2 cellular contexts compared by ENCODE assay signal in genomic region chr4:7530026-7530562, GRCh38.
TF ChIP-seq lines count a peak whose summit lies in the region.

No MANE protein-coding gene starts in this region.

TF ChIP-seq in H1, 55 proteins besides CTCF, POLR2A, EP300 and RAD21 (continued from another document):
- TF ChIP-seq CHD7 (IDR thresholded peaks at IDR 0.05; ENCODE audit: insufficient replicate concordance, low read length) = no peak
- no peak for TF ChIP-seq RXRA (IDR thresholded peaks at IDR 0.05; ENCODE audit: insufficient read depth, low read depth, low read length)
- no peak for TF ChIP-seq MAFK (IDR thresholded peaks at IDR 0.05; ENCODE audit: low read depth, low read length)
- TF ChIP-seq BRCA1 (IDR thresholded peaks at IDR 0.05; ENCODE audit: low read depth, low read length) = no peak
- TF ChIP-seq SIX5 (IDR thresholded peaks at IDR 0.05; ENCODE audit: low read depth, low read length) = no peak
- no peak for TF ChIP-seq GTF2F1 (IDR thresholded peaks at IDR 0.05; ENCODE audit: borderline replicate concordance, low read depth, low read length)
- no peak for TF ChIP-seq CREB1 (IDR thresholded peaks at IDR 0.05)
- no peak for TF ChIP-seq JUND (IDR thresholded peaks at IDR 0.05; ENCODE audit: low read length)
- TF ChIP-seq RFX5 (IDR thresholded peaks at IDR 0.05; ENCODE audit: borderline replicate concordance, low read depth, low read length) = no peak
- TF ChIP-seq SP2 (IDR thresholded peaks at IDR 0.05; ENCODE audit: low read length) = no peak
- TF ChIP-seq GABPA (IDR thresholded peaks at IDR 0.05; ENCODE audit: borderline replicate concordance, insufficient read depth, low read length) = no peak
- no peak for TF ChIP-seq POU5F1 (IDR thresholded peaks at IDR 0.05; ENCODE audit: low read depth, low read length)
- TF ChIP-seq ATF2 (IDR thresholded peaks at IDR 0.05; ENCODE audit: low read length) = no peak

TF ChIP-seq in neural cell, 6 proteins besides CTCF, POLR2A, EP300 and RAD21 (continued from another document):
- no peak for TF ChIP-seq REST (IDR thresholded peaks at IDR 0.05; ENCODE audit: borderline replicate concordance)
- TF ChIP-seq TAF1 (IDR thresholded peaks at IDR 0.05; ENCODE audit: low read depth) = no peak
- no peak for TF ChIP-seq EZH2 (IDR thresholded peaks at IDR 0.05; ENCODE audit: borderline replicate concordance, insufficient read depth, low read length, poor library complexity, severe bottlenecking)
